Comparison of ENCODE assay signal across 16 cellular contexts in the genomic region with DNA sequence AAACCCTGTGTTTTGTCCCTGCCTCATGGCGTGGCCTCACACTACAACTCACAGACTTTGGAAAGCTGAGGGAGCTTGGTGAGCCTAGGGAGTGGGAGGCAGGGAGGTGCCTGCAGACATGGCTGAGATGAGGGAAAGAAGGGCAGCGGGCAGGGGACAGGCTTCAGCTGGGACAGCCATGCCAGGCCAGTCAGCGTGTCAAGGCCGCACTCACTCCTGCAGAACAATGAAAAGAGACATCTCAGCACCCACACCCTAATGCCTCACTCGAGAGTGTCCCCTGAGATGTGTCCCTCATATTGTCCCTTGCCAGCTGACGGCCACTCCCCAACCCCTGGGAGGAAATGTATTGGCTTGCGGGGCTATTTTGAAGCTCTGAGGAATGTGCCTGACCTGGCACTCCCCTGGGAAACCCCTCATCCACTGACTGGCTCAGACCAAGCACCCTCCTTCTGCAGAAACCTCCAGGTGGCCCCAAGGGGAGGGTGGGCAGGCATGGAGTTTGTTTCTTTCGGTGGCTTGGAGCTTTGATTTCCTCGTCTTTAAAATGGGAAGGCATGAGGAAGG.
"Had no signal": no experiment of that assay in that cellular context is flagged by ENCODE, and none has a peak within 500 bp of the region (broad histone marks: within the 10 kb centered on the region; RNA-seq: fewer than 3 reads in every experiment).

No MANE protein-coding gene starts in this region.

- H3K36me3 ChIP-seq: breast epithelium had no signal

- H3K9me3 ChIP-seq: breast epithelium, heart left ventricle had no signal

- H3K27me3 ChIP-seq: breast epithelium, heart left ventricle had no signal

- DNase-seq: activated CD4-positive, alpha-beta T cell treated with anti-CD3 and anti-CD28 coated beads for 1 hour; activated CD4-positive, alpha-beta T cell treated with anti-CD3 and anti-CD28 coated beads, Interleukin-2, amount 50 U/mL, for 48 hours; activated CD8-positive, alpha-beta memory T cell treated with anti-CD3 and anti-CD28 coated beads, Interleukin-2, amount 10 ng/mL, durations not matched to agents 7 days and 5 days; activated effector memory CD4-positive, alpha-beta T cell treated with anti-CD3 and anti-CD28 coated beads, Interleukin-2, amount 50 U/mL, for 16 hours; activated T-cell treated with anti-CD3 and anti-CD28 coated beads, Interleukin-2, amount 50 U/mL, for 24 hours; kidney; naive B cell; right cardiac atrium; stimulated activated naive CD4-positive, alpha-beta T cell treated with Interleukin-2 at 50 U/mL for 16 hours; T-cell; T1000; trophoblast cell had no signal

- ATAC-seq: activated naive CD4-positive, alpha-beta T cell treated with anti-CD3 and anti-CD28 coated beads, Interleukin-2, amount 50 U/mL, for 72 hours; left ventricle myocardium superior; right cardiac atrium; T-cell had no signal

- H3K27ac Mint-ChIP-seq: activated CD8-positive, alpha-beta memory T cell treated with anti-CD3 and anti-CD28 coated beads, Interleukin-2, amount 10 ng/mL, durations not matched to agents 7 days and 5 days; activated T-cell treated with anti-CD3 and anti-CD28 coated beads, Interleukin-2, amount 50 U/mL, for 24 hours; naive B cell; T-cell had no signal

- H3K9me3 Mint-ChIP-seq: activated naive CD4-positive, alpha-beta T cell treated with anti-CD3 and anti-CD28 coated beads, Interleukin-2, amount 50 U/mL, for 72 hours; activated T-cell treated with anti-CD3 and anti-CD28 coated beads, Interleukin-2, amount 50 U/mL, for 24 hours; naive B cell; T-cell had no signal

- H3K36me3 Mint-ChIP-seq: activated CD8-positive, alpha-beta memory T cell treated with anti-CD3 and anti-CD28 coated beads, Interleukin-2, amount 10 ng/mL, durations not matched to agents 7 days and 5 days; activated naive CD4-positive, alpha-beta T cell treated with anti-CD3 and anti-CD28 coated beads, Interleukin-2, amount 50 U/mL, for 72 hours; naive B cell; T-cell had no signal

- H3K4me3 ChIP-seq: breast epithelium, heart left ventricle had no signal

- H3K4me3 Mint-ChIP-seq: activated CD8-positive, alpha-beta memory T cell treated with anti-CD3 and anti-CD28 coated beads, Interleukin-2, amount 10 ng/mL, durations not matched to agents 7 days and 5 days; activated T-cell treated with anti-CD3 and anti-CD28 coated beads, Interleukin-2, amount 50 U/mL, for 24 hours; naive B cell; T-cell had no signal
